In the genomic region with DNA sequence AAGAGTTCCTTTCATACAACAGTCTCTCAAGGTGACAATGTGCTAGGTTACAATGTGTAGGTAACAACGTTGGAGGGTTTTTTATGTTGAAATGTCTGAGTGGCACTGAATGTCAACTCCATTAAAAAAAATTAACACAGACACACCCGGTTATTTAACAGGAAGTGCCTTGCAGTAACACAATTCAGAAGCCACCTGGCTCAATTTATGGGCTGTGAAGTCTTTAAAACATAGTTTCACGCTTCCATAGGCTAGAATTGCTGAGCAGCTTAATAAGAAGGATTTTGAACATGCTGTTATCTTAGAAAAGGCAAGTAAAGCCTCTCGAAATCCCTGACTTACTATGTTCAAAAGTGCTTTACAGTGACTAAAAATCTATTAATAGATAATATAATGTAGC, we compare ENCODE assay signal across 31 cellular contexts. TPM values are rescaled to one million over a fixed set of nuclear protein-coding genes. Genes with fewer than 3 reads are reported as not detected.
DNase-seq lines count a peak whose midpoint lies in the region; ATAC-seq and TF ChIP-seq lines count a peak whose summit lies in the region.
"Had no signal": no experiment of that assay in that cellular context is flagged by ENCODE, and none has a peak within 500 bp of the region (broad histone marks: within the 10 kb centered on the region; RNA-seq: fewer than 3 reads in every experiment).

No MANE protein-coding gene starts in this region.

- H3K36me3 Mint-ChIP-seq in central memory CD8-positive, alpha-beta T cell (ENCODE audit: insufficient read depth): peaks cover 51% of the 10 kb centered on the region
- H3K36me3 Mint-ChIP-seq in mesothelial cell of epicardium: peaks cover 28% of the 10 kb centered on the region

- peak overlapping the region; percentile 38 for H3K27ac Mint-ChIP-seq in central memory CD8-positive, alpha-beta T cell (ENCODE audit: low read depth)
- peak overlapping the region; percentile 25 for H3K27ac Mint-ChIP-seq in mesothelial cell of epicardium
- H3K27ac Mint-ChIP-seq: activated B cell treated with CpG ODN at 0.5 μM for 24 hours; activated naive CD4-positive, alpha-beta T cell treated with anti-CD3 and anti-CD28 coated beads for 36 hours; activated T-helper 1 cell treated with anti-CD3 and anti-CD28 coated beads, Interleukin-12 subunit alpha, Interleukin-12 subunit beta, Interleukin-2, Interleukin-4 antibody, amounts not matched to agents 30 ng/mL and 10 ng/mL and 1 ng/mL, durations not matched to agents 14 hours and 24 hours and 36 hours had no signal

- H3K27me3 Mint-ChIP-seq in central memory CD8-positive, alpha-beta T cell: no peaks in the 10 kb centered on the region
- H3K27me3 Mint-ChIP-seq in mesothelial cell of epicardium (ENCODE audit: low read depth): no peaks in the 10 kb centered on the region
- H3K27me3 Mint-ChIP-seq: activated B cell treated with CpG ODN at 0.5 μM for 24 hours; CD8-positive, alpha-beta memory T cell had no signal

- peaks cover 0 to 56% (median 18%) of the 10 kb centered on the region in 3 donors for H3K36me3 ChIP-seq in tibial nerve
- H3K36me3 ChIP-seq: uterus had no signal

- no peak for TF ChIP-seq CTCF in mesothelial cell of epicardium (IDR thresholded peaks at IDR 0.05; ENCODE audit: unreplicated experiment)
- no peak for TF ChIP-seq CTCF in tibial nerve (IDR thresholded peaks at IDR 0.05)

- TF ChIP-seq POLR2A in tibial nerve (IDR thresholded peaks at IDR 0.05): no peak

- peaks cover 0 to 81% (median 8%) of the 10 kb centered on the region in 4 donors for H3K4me1 ChIP-seq in tibial nerve

- no peak for ATAC-seq in central memory CD8-positive, alpha-beta T cell (replicated peaks; ENCODE audit: extremely low read depth, poor library complexity, severe bottlenecking)
- no peak for ATAC-seq in GM19452 (IDR thresholded peaks at IDR 0.05; ENCODE audit: unreplicated experiment)
- ATAC-seq: body of pancreas; Panc1; stimulated activated naive CD8-positive, alpha-beta T cell treated with anti-CD3 and anti-CD28 coated beads, Interleukin-15, Interleukin-2, amounts not matched to agents 100 U/mL and 50 U/mL, for 24 hours had no signal

- H3K9me3 Mint-ChIP-seq in central memory CD8-positive, alpha-beta T cell: no peaks in the 10 kb centered on the region
- no peaks in the 10 kb centered on the region for H3K9me3 Mint-ChIP-seq in mesothelial cell of epicardium
- H3K9me3 Mint-ChIP-seq: activated B cell treated with CpG ODN at 0.5 μM for 24 hours; activated naive CD4-positive, alpha-beta T cell treated with anti-CD3 and anti-CD28 coated beads for 36 hours; activated T-helper 1 cell treated with anti-CD3 and anti-CD28 coated beads, Interleukin-12 subunit alpha, Interleukin-12 subunit beta, Interleukin-2, Interleukin-4 antibody, amounts not matched to agents 30 ng/mL and 10 ng/mL and 1 ng/mL, durations not matched to agents 14 hours and 24 hours and 36 hours; CD8-positive, alpha-beta memory T cell had no signal

- H3K4me3 ChIP-seq in tibial nerve: no peak overlapping the region
- H3K4me3 ChIP-seq: adrenal gland, body of pancreas, dorsolateral prefrontal cortex, HAP-1, lung, thoracic aorta, uterus had no signal

- H3K27me3 ChIP-seq in tibial nerve: no peaks in the 10 kb centered on the region
- H3K27me3 ChIP-seq: adrenal gland, body of pancreas, dorsolateral prefrontal cortex, uterus had no signal

- TF ChIP-seq EP300 in tibial nerve (IDR thresholded peaks at IDR 0.05): no peak

- 67% methylated on average over 4 of the region's 4 CpGs for WGBS in tibial nerve, 2 donors

- DNase-seq in NCI-H748 (lab: John Stamatoyannopoulos, UW; ENCODE audit: unreplicated experiment) (peak; percentile 15), NCI-H748 treated with DMSO at 0.1 percent for 48 hours (lab: John Stamatoyannopoulos, UW) (no peak), mesothelial cell of epicardium (ENCODE audit: low spot score in 2 of 2, unreplicated experiment in 2 of 2) (no peak), H4 (ENCODE audit: low spot score) (no peak), tibial nerve (ENCODE audit: low spot score in 2 of 2) (no peak)
- no peak for DNase-seq in central memory CD8-positive, alpha-beta T cell (ENCODE audit: low spot score in 2 of 2)
- DNase-seq in activated CD4-positive, alpha-beta T cell treated with anti-CD3 and anti-CD28 coated beads for 4 hours: no peak
- DNase-seq: activated B cell treated with CpG ODN at 0.5 μM for 24 hours; activated CD4-positive, alpha-beta T cell treated with anti-CD3 and anti-CD28 coated beads, Interleukin-2, amount 50 U/mL, for 4 hours; activated CD8-positive, alpha-beta memory T cell treated with anti-CD3 and anti-CD28 coated beads, Interleukin-2, amount 50 U/mL, for 4 hours; activated naive CD4-positive, alpha-beta T cell treated with anti-CD3 and anti-CD28 coated beads for 36 hours; AML-193; body of pancreas; CD8-positive, alpha-beta memory T cell; dorsolateral prefrontal cortex; KBM-7; MM.1S; NCI-H1417 treated with DMSO at 0.1 percent for 48 hours; NCI-H2171; NCI-H510A treated with DMSO at 0.1 percent for 48 hours; SHP77 treated with DMSO at 0.1 percent for 48 hours; stimulated activated naive CD8-positive, alpha-beta T cell treated with anti-CD3 and anti-CD28 coated beads, Interleukin-15, Interleukin-2, amounts not matched to agents 100 U/mL and 50 U/mL, for 24 hours; SW 1271; uterus had no signal

- no peaks in the 10 kb centered on the region for H3K9me3 ChIP-seq in tibial nerve
- H3K9me3 ChIP-seq: adrenal gland, body of pancreas, HAP-1, thoracic aorta, uterus had no signal

- peaks cover 32% of the 10 kb centered on the region for H3K4me1 Mint-ChIP-seq in central memory CD8-positive, alpha-beta T cell
- H3K4me1 Mint-ChIP-seq in mesothelial cell of epicardium: peaks cover 45% of the 10 kb centered on the region

- no peak overlapping the region for H3K27ac ChIP-seq in tibial nerve
- H3K27ac ChIP-seq: body of pancreas, thoracic aorta, uterus had no signal

- no peak overlapping the region for H3K4me3 Mint-ChIP-seq in central memory CD8-positive, alpha-beta T cell
- H3K4me3 Mint-ChIP-seq in mesothelial cell of epicardium: no peak overlapping the region
- H3K4me3 Mint-ChIP-seq: activated B cell treated with CpG ODN at 0.5 μM for 24 hours; activated naive CD4-positive, alpha-beta T cell treated with anti-CD3 and anti-CD28 coated beads for 36 hours; activated T-helper 1 cell treated with anti-CD3 and anti-CD28 coated beads, Interleukin-12 subunit alpha, Interleukin-12 subunit beta, Interleukin-2, Interleukin-4 antibody, amounts not matched to agents 30 ng/mL and 10 ng/mL and 1 ng/mL, durations not matched to agents 14 hours and 24 hours and 36 hours; CD8-positive, alpha-beta memory T cell had no signal

RNA-seq across cellular contexts. Expression of gene SRSF4, which starts 19.7 kb away (rescaled TPM):
- 103 to 107 TPM (median 105 TPM) in 3 replicates for total RNA-seq in mesothelial cell of epicardium
- 28.9 and 29.3 TPM in 2 replicates for total RNA-seq in H4 (2014; rRNA removed; shearing (Covaris generic))
- 10 to 100 TPM; 63.4 to 75.9 (median 69.1) TPM for total RNA-seq in tibial nerve

RNA-seq across cellular contexts. Expression of gene TMEM200B, which starts 38.3 kb away (rescaled TPM):
- 28.3 to 31.0 TPM (median 29.1 TPM) in 3 replicates for total RNA-seq in mesothelial cell of epicardium
- total RNA-seq in H4 (2014; rRNA removed; shearing (Covaris generic)): 0.08 and 0.17 TPM in 2 replicates
- total RNA-seq in tibial nerve: 10 to 100 TPM; 16.1 to 27.7 (median 22.6) TPM
- total RNA-seq: activated B cell treated with CpG ODN at 0.5 μM for 24 hours had no signal

Comparison
In these comparisons a context has a peak if more than half of its experiments do, and no peak if none do; other contexts are left out.
1. RNA of gene TMEM200B, which starts 38.3 kb away (total RNA-seq): 28.3 to 31.0 TPM in mesothelial cell of epicardium and 16.1 to 27.7 TPM in tibial nerve; 0.08 to 0.17 TPM in H4; every median in the first group is over 10 times any median in the second.